ENCODE assay signal across 21 cellular contexts in genomic region chr18:51089691-51090090, GRCh38.
"Had no signal": no experiment of that assay in that cellular context is flagged by ENCODE, and none has a peak within 500 bp of the region (broad histone marks: within the 10 kb centered on the region; RNA-seq: fewer than 3 reads in every experiment).

No MANE protein-coding gene starts in this region.

- H3K4me3 ChIP-seq: SJCRH30 had no signal

- H3K4me1 ChIP-seq: SJCRH30 had no signal

- DNase-seq: activated CD4-positive, alpha-beta T cell treated with anti-CD3 and anti-CD28 coated beads for 1 hour; activated CD4-positive, alpha-beta T cell treated with anti-CD3 and anti-CD28 coated beads, Interleukin-2, amount 10 ng/mL, durations not matched to agents 24 days and 14 days; activated CD4-positive, alpha-beta T cell treated with anti-CD3 and anti-CD28 coated beads, Interleukin-2, amount 50 U/mL, for 48 hours; activated CD8-positive, alpha-beta memory T cell treated with anti-CD3 and anti-CD28 coated beads for 24 hours; activated gamma-delta T cell; activated naive CD4-positive, alpha-beta T cell treated with anti-CD3 and anti-CD28 coated beads for 36 hours; activated naive CD8-positive, alpha-beta T cell treated with anti-CD3 and anti-CD28 coated beads for 36 hours; activated T-cell treated with anti-CD3 and anti-CD28 coated beads, Interleukin-2, amount 50 U/mL, for 48 hours; caudate nucleus; KG1; MM.1S; NCI-H1105 treated with DMSO at 0.1 percent for 48 hours; NCI-H1436 treated with DMSO at 0.1 percent for 48 hours; NCI-H187; NCI-H2081; NCI-H510A treated with DMSO at 0.1 percent for 48 hours; NCI-H69; NK-92 treated with Interleukin-12 subunit alpha and Interleukin-12 subunit beta, amount 100 ng/mL, for 24 hours; OCI-M1; RPMI8226; SJCRH30 had no signal

- H3K27ac ChIP-seq: SJCRH30 had no signal

- H3K27me3 ChIP-seq: SJCRH30 had no signal
